1 cellular context compared by ENCODE assay signal in genomic region chr7:112450807-112451661, GRCh38.
TF ChIP-seq lines count a peak whose summit lies in the region.

No MANE protein-coding gene starts in this region.

TF ChIP-seq in K562, 482 proteins besides CTCF, POLR2A, EP300 and RAD21 (continued from another document and continues in another):
- no peak for TF ChIP-seq CHD7 (IDR thresholded peaks at IDR 0.05; ENCODE audit: low read depth, low read length)
- no peak for TF ChIP-seq ZEB2 (IDR thresholded peaks at IDR 0.05)
- TF ChIP-seq NR2C2 (CRISPR knock-in tag; IDR thresholded peaks at IDR 0.05): peak; percentile 61; the same call in 1 of the 2 replicates
- TF ChIP-seq NR2C2 (tag; IDR thresholded peaks at IDR 0.05): no peak; the same call in 1 of the 2 replicates
- no peak; the same call in 1 of the 2 replicates for TF ChIP-seq ZNF561 (CRISPR knock-in tag; conservative IDR thresholded peaks at IDR 0.05)
- TF ChIP-seq C11orf30 (IDR thresholded peaks at IDR 0.05; ENCODE audit: low read depth): peak; percentile 42; the same call in 1 of the 2 replicates
- TF ChIP-seq GABPA (tag; conservative IDR thresholded peaks at IDR 0.05; ENCODE audit: low read depth): 0 out of 2 replicates have a peak, but pooled peaks have one; percentile 54
- TF ChIP-seq MLX (CRISPR knock-in tag; conservative IDR thresholded peaks at IDR 0.05): no peak
- no peak for TF ChIP-seq ZBTB26 (CRISPR knock-in tag; IDR thresholded peaks at IDR 0.05)
- TF ChIP-seq ZNF436 (CRISPR knock-in tag; IDR thresholded peaks at IDR 0.05): no peak
- TF ChIP-seq SP1 (CRISPR knock-in tag; IDR thresholded peaks at IDR 0.05): peak; percentile 67; the same call in 1 of the 2 replicates
- TF ChIP-seq FOXK1 (CRISPR knock-in tag; IDR thresholded peaks at IDR 0.05; ENCODE audit: borderline replicate concordance): peak; percentile 18
- TF ChIP-seq PHF8 (IDR thresholded peaks at IDR 0.05; ENCODE audit: borderline replicate concordance, low read length): peak; percentile 60
- TF ChIP-seq MTF1 (CRISPR knock-in tag; IDR thresholded peaks at IDR 0.05; ENCODE audit: borderline replicate concordance): no peak
- no peak for TF ChIP-seq NELFE (IDR thresholded peaks at IDR 0.05; ENCODE audit: insufficient read depth, insufficient read length)
- no peak for TF ChIP-seq ZNF311 (CRISPR knock-in tag; IDR thresholded peaks at IDR 0.05)
- TF ChIP-seq BCLAF1 (IDR thresholded peaks at IDR 0.05; ENCODE audit: borderline replicate concordance in 1 of 2, control insufficient read depth in 1 of 2, low read depth in 2 of 2, low read length in 1 of 2): 0 out of 4 replicates have a peak, but pooled peaks of 1 of the 2 experiments have one; percentile 50
- TF ChIP-seq TAL1 (IDR thresholded peaks at IDR 0.05): no peak
- no peak for TF ChIP-seq MECOM (CRISPR knock-in tag; IDR thresholded peaks at IDR 0.05)
- TF ChIP-seq ZNF695 (CRISPR knock-in tag; IDR thresholded peaks at IDR 0.05): no peak
- TF ChIP-seq ZNF24 (IDR thresholded peaks at IDR 0.05): peak; percentile 32; the same call in 1 of the 2 replicates
- no peak for TF ChIP-seq ZNF384 (IDR thresholded peaks at IDR 0.05; ENCODE audit: low read depth, low read length)
- TF ChIP-seq THRA (IDR thresholded peaks at IDR 0.05): no peak
- peak; percentile 64 for TF ChIP-seq SMARCE1 (IDR thresholded peaks at IDR 0.05)
- TF ChIP-seq TAF9B (IDR thresholded peaks at IDR 0.05; ENCODE audit: partially characterized antibody): peak; percentile 2
- TF ChIP-seq ATF4 (CRISPR knock-in tag; IDR thresholded peaks at IDR 0.05): peak; percentile 78
- no peak for TF ChIP-seq ZNF778 (CRISPR knock-in tag; IDR thresholded peaks at IDR 0.05)
- no peak for TF ChIP-seq PHTF2 (CRISPR knock-in tag; IDR thresholded peaks at IDR 0.05)
- TF ChIP-seq THAP12 (CRISPR knock-in tag; IDR thresholded peaks at IDR 0.05): peak; percentile 53; the same call in 1 of the 2 replicates
